In genomic region chr4:146646601-146647000, GRCh38 we compare ENCODE assay signal across 2 cellular contexts.
TF ChIP-seq lines count a peak whose summit lies in the region.

No MANE protein-coding gene starts in this region.

TF ChIP-seq in GM23338, 12 proteins besides CTCF, POLR2A, EP300 and RAD21 (continued from another document):
- no peak for TF ChIP-seq ETS1 (IDR thresholded peaks at IDR 0.05)
- no peak for TF ChIP-seq ZNF114 (CRISPR knock-in tag; IDR thresholded peaks at IDR 0.05)
- TF ChIP-seq JUNB (IDR thresholded peaks at IDR 0.05; ENCODE audit: unreplicated experiment), result no peak

TF ChIP-seq in WTC11, 78 proteins besides CTCF, POLR2A, EP300 and RAD21 (continued from another document):
- TF ChIP-seq AR (CRISPR knock-in tag; IDR thresholded peaks at IDR 0.05), result no peak
- no peak for TF ChIP-seq ZNF121 (CRISPR knock-in tag; IDR thresholded peaks at IDR 0.05)
- no peak for TF ChIP-seq OVOL2 (CRISPR knock-in tag; IDR thresholded peaks at IDR 0.05; ENCODE audit: borderline replicate concordance)
- TF ChIP-seq ETV6 (CRISPR knock-in tag; IDR thresholded peaks at IDR 0.05), result no peak
- TF ChIP-seq ZNF281 (CRISPR knock-in tag; IDR thresholded peaks at IDR 0.05), result no peak
- no peak for TF ChIP-seq ZNF532 (CRISPR knock-in tag; IDR thresholded peaks at IDR 0.05; ENCODE audit: borderline replicate concordance)
- TF ChIP-seq CREM (CRISPR knock-in tag; IDR thresholded peaks at IDR 0.05), result no peak
- TF ChIP-seq GRHL2 (CRISPR knock-in tag; IDR thresholded peaks at IDR 0.05; ENCODE audit: insufficient replicate concordance, severe bottlenecking), result no peak
- TF ChIP-seq ZBTB21 (CRISPR knock-in tag; IDR thresholded peaks at IDR 0.05; ENCODE audit: borderline replicate concordance), result no peak
- no peak for TF ChIP-seq CREB1 (CRISPR knock-in tag; IDR thresholded peaks at IDR 0.05)
- no peak for TF ChIP-seq SMAD3 (CRISPR knock-in tag; IDR thresholded peaks at IDR 0.05; ENCODE audit: borderline replicate concordance)
- no peak for TF ChIP-seq E2F1 (CRISPR knock-in tag; IDR thresholded peaks at IDR 0.05)
